In genomic region chr14:105317546-105317945, GRCh38 we compare ENCODE assay signal across 9 cellular contexts. TPM values are rescaled to one million over a fixed set of nuclear protein-coding genes. Genes with fewer than 3 reads are reported as not detected.
DNase-seq lines count a peak whose midpoint lies in the region; FAIRE-seq and TF ChIP-seq lines count a peak whose summit lies in the region.
"Had no signal": no experiment of that assay in that cellular context is flagged by ENCODE, and none has a peak within 500 bp of the region (broad histone marks: within the 10 kb centered on the region; RNA-seq: fewer than 3 reads in every experiment).

No MANE protein-coding gene starts in this region.

- POLR2A ChIA-PET in activated CD4-positive, alpha-beta memory T cell treated with anti-CD3 and anti-CD28 coated beads for 36 hours (lab: Charles Lee), result interaction anchor here (1.6 kb wide), 1 partner anchor 17 kb away, joined by 5 read pairs; the partner anchor contains the start of gene BRF1
- POLR2A ChIA-PET in activated CD4-positive, alpha-beta memory T cell treated with anti-CD3 and anti-CD28 coated beads, Interleukin-2, amount 10 ng/mL, durations not matched to agents 7 days and 5 days (lab: Charles Lee), result interaction anchor here (1.1 to 5.2 kb wide), 2 partner anchors 17 to 69 kb away, joined by 4 to 93 read pairs; partner anchors contain the start of genes BRF1 and BTBD6

- intact Hi-C loops in activated CD4-positive, alpha-beta memory T cell treated with anti-CD3 and anti-CD28 coated beads for 36 hours (cut with micrococcal nuclease), result no loop called here
- intact Hi-C loops in lower leg skin (cut with DNase I; ENCODE audit: low total_unique reads) (no loop called here), tibial artery (cut with DNase I; ENCODE audit: low total_unique reads) (loop anchor here (10.0 kb wide), 1 partner anchor 63 kb away; no protein-coding TSS in a partner anchor), colonic mucosa (cut with DNase I) (loop anchor here (5.0 kb wide), 1 partner anchor 70 kb away; the partner anchor contains the start of gene BTBD6)

- in situ Hi-C loops in astrocyte of the spinal cord (cut with HindIII; ENCODE audit: low sequenced_read_pairs), result no loop called here

- H3K9ac ChIP-seq in colonic mucosa (ENCODE audit: low read depth in 2 of 2, low read length in 2 of 2), result peak overlapping the region in 1 of 2 donors; percentile 8

- no peak for TF ChIP-seq POLR2A in lower leg skin (IDR thresholded peaks at IDR 0.05)
- no peak for TF ChIP-seq POLR2A in GM12891 (IDR thresholded peaks at IDR 0.05; ENCODE audit: low read depth, low read length)

- H3K27ac ChIP-seq in tibial artery, result peak overlapping the region; percentile 25 to 78
- H3K27ac ChIP-seq in colonic mucosa, result no peak overlapping the region

- no peak for TF ChIP-seq CTCF in astrocyte of the spinal cord (IDR thresholded peaks at IDR 0.05; ENCODE audit: low read depth, low read length)
- no peak for TF ChIP-seq CTCF in lower leg skin (IDR thresholded peaks at IDR 0.05)
- peak in 1 of 2 experiments; percentile 29 for TF ChIP-seq CTCF in tibial artery (IDR thresholded peaks at IDR 0.05)
- TF ChIP-seq CTCF in colonic mucosa (IDR thresholded peaks at IDR 0.05), result no peak

- no peaks in the 10 kb centered on the region for H3K36me3 Mint-ChIP-seq in activated CD4-positive, alpha-beta memory T cell treated with anti-CD3 and anti-CD28 coated beads for 36 hours
- H3K36me3 Mint-ChIP-seq in activated CD4-positive, alpha-beta memory T cell treated with anti-CD3 and anti-CD28 coated beads, Interleukin-2, amount 10 ng/mL, durations not matched to agents 7 days and 5 days (ENCODE audit: low read depth), result no peaks in the 10 kb centered on the region

- no peak overlapping the region for H3K27ac Mint-ChIP-seq in activated CD4-positive, alpha-beta memory T cell treated with anti-CD3 and anti-CD28 coated beads for 36 hours
- H3K27ac Mint-ChIP-seq in activated CD4-positive, alpha-beta memory T cell treated with anti-CD3 and anti-CD28 coated beads, Interleukin-2, amount 10 ng/mL, durations not matched to agents 7 days and 5 days, result no peak overlapping the region

- H3K27me3 ChIP-seq in tibial artery (no peaks in the 10 kb centered on the region), colonic mucosa (no peaks in the 10 kb centered on the region)

- H3K36me3 ChIP-seq in tibial artery (no peaks in the 10 kb centered on the region), colonic mucosa (no peaks in the 10 kb centered on the region)

- H3K4me1 Mint-ChIP-seq in activated CD4-positive, alpha-beta memory T cell treated with anti-CD3 and anti-CD28 coated beads for 36 hours (ENCODE audit: low read depth), result peaks cover 34% of the 10 kb centered on the region
- peaks cover 37% of the 10 kb centered on the region for H3K4me1 Mint-ChIP-seq in activated CD4-positive, alpha-beta memory T cell treated with anti-CD3 and anti-CD28 coated beads, Interleukin-2, amount 10 ng/mL, durations not matched to agents 7 days and 5 days

- no peaks in the 10 kb centered on the region for H3K9me3 Mint-ChIP-seq in activated CD4-positive, alpha-beta memory T cell treated with anti-CD3 and anti-CD28 coated beads for 36 hours
- no peaks in the 10 kb centered on the region for H3K9me3 Mint-ChIP-seq in activated CD4-positive, alpha-beta memory T cell treated with anti-CD3 and anti-CD28 coated beads, Interleukin-2, amount 10 ng/mL, durations not matched to agents 7 days and 5 days

- 25 to 36% methylated on average over 11 of the region's 11 CpGs for WGBS in lower leg skin, 2 donors

- H3K4me1 ChIP-seq in tibial artery (peaks cover 0 to 39% (median 30%) of the 10 kb centered on the region in 4 donors), colonic mucosa (peaks cover 6% of the 10 kb centered on the region)

- H3K9me3 ChIP-seq in tibial artery (no peaks in the 10 kb centered on the region), colonic mucosa (no peaks in the 10 kb centered on the region)

- H3K4me3 ChIP-seq in astrocyte of the spinal cord (ENCODE audit: low read depth, low read length) (no peak overlapping the region), lower leg skin (ENCODE audit: low read depth, poor library complexity, severe bottlenecking) (no peak overlapping the region), tibial artery (peak overlapping the region; percentile 7 to 77), colonic mucosa (no peak overlapping the region)

- FAIRE-seq in RCC 7860 (lab: Jason Lieb, UNC) (no peak), GM12891 (lab: Jason Lieb, UNC) (no peak)

- H3K27me3 Mint-ChIP-seq in activated CD4-positive, alpha-beta memory T cell treated with anti-CD3 and anti-CD28 coated beads for 36 hours, result no peaks in the 10 kb centered on the region
- no peaks in the 10 kb centered on the region for H3K27me3 Mint-ChIP-seq in activated CD4-positive, alpha-beta memory T cell treated with anti-CD3 and anti-CD28 coated beads, Interleukin-2, amount 10 ng/mL, durations not matched to agents 7 days and 5 days

- H3K4me3 Mint-ChIP-seq in activated CD4-positive, alpha-beta memory T cell treated with anti-CD3 and anti-CD28 coated beads for 36 hours, result no peak overlapping the region
- H3K4me3 Mint-ChIP-seq in activated CD4-positive, alpha-beta memory T cell treated with anti-CD3 and anti-CD28 coated beads, Interleukin-2, amount 10 ng/mL, durations not matched to agents 7 days and 5 days, result no peak overlapping the region

- peak; percentile 52 for DNase-seq in activated CD4-positive, alpha-beta memory T cell treated with anti-CD3 and anti-CD28 coated beads for 36 hours
- no peak for DNase-seq in activated CD4-positive, alpha-beta memory T cell treated with anti-CD3 and anti-CD28 coated beads, Interleukin-2, amount 10 ng/mL, durations not matched to agents 7 days and 5 days
- DNase-seq in astrocyte of the spinal cord (ENCODE audit: low read depth, low spot score), result peak; percentile 33
- DNase-seq in lower leg skin (ENCODE audit: low spot score in 2 of 2), result peak; percentile 41 to 89
- peak; percentile 66 to 71 for DNase-seq in tibial artery
- no peak for DNase-seq in RCC 7860 (ENCODE audit: low spot score)
- no peak for DNase-seq in colonic mucosa
- DNase-seq in GM12891 (ENCODE audit: insufficient read length, low spot score), result no peak
- DNase-seq: NCI-H1436 had no signal

- CTCF ChIA-PET in activated CD4-positive, alpha-beta memory T cell treated with anti-CD3 and anti-CD28 coated beads for 36 hours (lab: Charles Lee), result no interaction called here
- CTCF ChIA-PET in activated CD4-positive, alpha-beta memory T cell treated with anti-CD3 and anti-CD28 coated beads, Interleukin-2, amount 10 ng/mL, durations not matched to agents 7 days and 5 days (lab: Charles Lee), result interaction anchor here (1.0 kb wide), 1 partner anchor 28 kb away, joined by 3 read pairs; no protein-coding TSS in a partner anchor

TF ChIP-seq in GM12891, 5 proteins besides CTCF, POLR2A, EP300 and RAD21:
- TF ChIP-seq SPI1 (IDR thresholded peaks at IDR 0.05; ENCODE audit: low read depth, low read length) (no peak), POU2F2 (IDR thresholded peaks at IDR 0.05; ENCODE audit: low read depth, low read length) (no peak), TAF1 (IDR thresholded peaks at IDR 0.05; ENCODE audit: low read depth, low read length) (no peak)

RNA-seq across cellular contexts. Expression of gene PACS2, which starts 3.0 kb away (rescaled TPM):
- 10 to 100 TPM; 32.3 to 36.6 TPM for total RNA-seq in activated CD4-positive, alpha-beta memory T cell treated with anti-CD3 and anti-CD28 coated beads for 36 hours
- total RNA-seq in activated CD4-positive, alpha-beta memory T cell treated with anti-CD3 and anti-CD28 coated beads, Interleukin-2, amount 10 ng/mL, durations not matched to agents 7 days and 5 days, result 10 to 100 TPM; 28.3 to 29.9 TPM
- 10 to 100 TPM; 25.9 to 75.1 (median 54.3) TPM for total RNA-seq in lower leg skin
- 10 to 100 TPM; 44.1 to 82.5 TPM for total RNA-seq in colonic mucosa
- 13.4 TPM for polyA plus RNA-seq in GM12891 (2012; ENCODE audit: low read depth, missing spikeins)

RNA-seq across cellular contexts. Expression of gene BRF1, which starts 16.7 kb away (rescaled TPM):
- total RNA-seq in activated CD4-positive, alpha-beta memory T cell treated with anti-CD3 and anti-CD28 coated beads for 36 hours, result 10 to 100 TPM; 25.5 to 27.4 TPM
- 10 to 100 TPM; 37.4 to 40.7 TPM for total RNA-seq in activated CD4-positive, alpha-beta memory T cell treated with anti-CD3 and anti-CD28 coated beads, Interleukin-2, amount 10 ng/mL, durations not matched to agents 7 days and 5 days
- total RNA-seq in lower leg skin, result 10 to 100 TPM; 32.7 to 74.5 (median 43.0) TPM
- 10 to 100 TPM; 27.2 to 40.6 TPM for total RNA-seq in colonic mucosa
- polyA plus RNA-seq in GM12891 (2012; ENCODE audit: low read depth, missing spikeins), result 11.1 TPM

Comparison
In these comparisons a context has a peak if more than half of its experiments do, and no peak if none do; other contexts are left out.
1. DNase-seq: peak in activated CD4-positive, alpha-beta memory T cell treated with anti-CD3 and anti-CD28 coated beads for 36 hours (single experiment), astrocyte of the spinal cord (single experiment), lower leg skin (2 of 2) and tibial artery (2 of 2); none in activated CD4-positive, alpha-beta memory T cell treated with anti-CD3 and anti-CD28 coated beads, Interleukin-2, amount 10 ng/mL, durations not matched to agents 7 days and 5 days (single experiment), RCC 7860 (single experiment), colonic mucosa (single experiment) and GM12891 (single experiment).
2. H3K4me3 ChIP-seq: peak in tibial artery (2 of 2); none in astrocyte of the spinal cord (single experiment), lower leg skin (single experiment) and colonic mucosa (single experiment).
3. intact Hi-C loops: an anchor here in tibial artery (10.0 kb wide) and colonic mucosa (5.0 kb wide); none called in activated CD4-positive, alpha-beta memory T cell treated with anti-CD3 and anti-CD28 coated beads for 36 hours and lower leg skin.